Comparison of ENCODE assay signal across 14 cellular contexts in genomic region chr1:1187938-1188337, GRCh38.
A peak's percentile ranks its signal among the peaks of the same experiment; 100 is the strongest.
DNase-seq lines count a peak whose midpoint lies in the region; ATAC-seq and TF ChIP-seq lines count a peak whose summit lies in the region.
"Had no signal": no experiment of that assay in that cellular context is flagged by ENCODE, and none has a peak within 500 bp of the region (broad histone marks: within the 10 kb centered on the region; RNA-seq: fewer than 3 reads in every experiment).

No MANE protein-coding gene starts in this region.

- TF ChIP-seq CTCF in AG09309 (IDR thresholded peaks at IDR 0.05; ENCODE audit: control insufficient read depth, insufficient read depth, low read depth, low read length, missing control alignments) (no peak), HFF-Myc (IDR thresholded peaks at IDR 0.05; ENCODE audit: low read depth, low read length, missing control alignments) (no peak), choroid plexus epithelial cell (conservative IDR thresholded peaks at IDR 0.05; ENCODE audit: low read depth, low read length) (no peak)

- ATAC-seq in GM18502 (IDR thresholded peaks at IDR 0.05; ENCODE audit: poor library complexity, unreplicated experiment): no peak
- ATAC-seq: A549, K562 had no signal

- no peak overlapping the region for H3K4me3 ChIP-seq in AG09309 (ENCODE audit: control insufficient read depth, low read depth, low read length)
- H3K4me3 ChIP-seq in HFF-Myc (replicated peaks; ENCODE audit: low read depth, low read length): no peak overlapping the region
- no peak overlapping the region for H3K4me3 ChIP-seq in choroid plexus epithelial cell (ENCODE audit: low read depth, low read length)
- H3K4me3 ChIP-seq: A549, K562, PC-9 had no signal

- DNase-seq in AG09309 (ENCODE audit: low read depth) (peak; percentile 18), HFF-Myc (ENCODE audit: extremely low read depth, low read depth) (peak; percentile 24), choroid plexus epithelial cell (ENCODE audit: low read depth) (peak; percentile 18), foreskin melanocyte (peak; percentile 8), glomerular visceral epithelial cell (ENCODE audit: extremely low spot score) (no peak), NCI-H2107 treated with DMSO at 0.1 percent for 48 hours (lab: John Stamatoyannopoulos, UW; ENCODE audit: unreplicated experiment) (no peak)
- DNase-seq: CD8-positive, alpha-beta memory T cell; NCI-H1092; NCI-H1694; NCI-H446; PC-9 had no signal

Comparison
In these comparisons a context has a peak if more than half of its experiments do, and no peak if none do; other contexts are left out.
1. DNase-seq: peak in AG09309 (single experiment), HFF-Myc (single experiment), choroid plexus epithelial cell (single experiment) and foreskin melanocyte (single experiment); none in glomerular visceral epithelial cell (single experiment) and NCI-H2107 treated with DMSO at 0.1 percent for 48 hours (single experiment).